In the genomic region with DNA sequence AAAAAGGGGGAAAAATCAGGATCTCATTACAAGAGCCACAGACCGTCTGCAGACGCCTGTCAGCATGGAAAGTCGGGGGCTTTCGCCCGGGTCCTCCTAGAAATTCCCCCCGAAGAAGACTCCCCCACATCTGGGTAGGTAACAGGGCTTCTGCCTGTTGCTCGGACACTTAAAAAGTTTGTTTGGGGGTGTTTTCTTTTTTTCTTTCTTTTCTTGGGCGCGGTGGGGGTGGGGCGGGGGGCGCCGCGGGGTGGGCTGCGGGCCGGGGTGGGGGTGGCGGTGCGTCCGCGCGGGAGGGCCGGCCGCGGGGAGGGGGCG, we compare ENCODE assay signal across 8 cellular contexts. TPM values are rescaled to one million over a fixed set of nuclear protein-coding genes. Genes with fewer than 3 reads are reported as not detected.
DNase-seq lines count a peak whose midpoint lies in the region; ATAC-seq and TF ChIP-seq lines count a peak whose summit lies in the region.

No MANE protein-coding gene starts in this region.

- H3K9me3 ChIP-seq in CD4-positive, alpha-beta memory T cell (ENCODE audit: control insufficient read depth in 1 of 2, low read length in 2 of 2), result no peaks in the 10 kb centered on the region
- no peaks in the 10 kb centered on the region for H3K9me3 ChIP-seq in iPS-18a (ENCODE audit: control insufficient read depth, low read depth, low read length)
- no peaks in the 10 kb centered on the region for H3K9me3 ChIP-seq in suprapubic skin

- POLR2A ChIA-PET in CD4-positive, alpha-beta memory T cell (lab: Charles Lee; ENCODE audit: partially characterized antibody), result interaction anchor here (1.1 to 6.6 kb wide), 8 partner anchors 8 to 322 kb away, joined by 3 to 233 read pairs (median 8); partner anchors contain the start of gene CDK17

- peaks cover 3 to 13% of the 10 kb centered on the region in 2 donors for H3K36me3 Mint-ChIP-seq in CD4-positive, alpha-beta memory T cell

- TF ChIP-seq POLR2A in suprapubic skin (IDR thresholded peaks at IDR 0.05), result no peak

- TF ChIP-seq CTCF in VCaP (conservative IDR thresholded peaks at IDR 0.05) (no peak), suprapubic skin (IDR thresholded peaks at IDR 0.05) (no peak)

- H3K4me1 Mint-ChIP-seq in CD4-positive, alpha-beta memory T cell, result peaks cover 38 to 65% (median 44%) of the 10 kb centered on the region in 4 donors

- no peaks in the 10 kb centered on the region for H3K27me3 Mint-ChIP-seq in CD4-positive, alpha-beta memory T cell

- peaks cover 45% of the 10 kb centered on the region for H3K4me1 ChIP-seq in CD4-positive, alpha-beta memory T cell (ENCODE audit: insufficient read depth, low read length)
- H3K4me1 ChIP-seq in iPS-18a (ENCODE audit: control insufficient read depth, low read depth, low read length), result peaks cover 5% of the 10 kb centered on the region
- H3K4me1 ChIP-seq in suprapubic skin, result peaks cover 37% of the 10 kb centered on the region

- in situ Hi-C loops in G401 (cut with HindIII; ENCODE audit: low sequenced_read_pairs), result no loop called here

- CTCF ChIA-PET in CD4-positive, alpha-beta memory T cell (lab: Charles Lee; ENCODE audit: partially characterized antibody), result interaction anchor here (13.9 kb wide), 1 partner anchor 18 kb away, joined by 149 read pairs; no protein-coding TSS in a partner anchor

- peak; percentile 9 for ATAC-seq in GM21825 (IDR thresholded peaks at IDR 0.05; ENCODE audit: unreplicated experiment)

- no peak for DNase-seq in CD4-positive, alpha-beta memory T cell
- no peak for DNase-seq in suprapubic skin (ENCODE audit: low spot score in 2 of 2)
- DNase-seq in G401 (ENCODE audit: low spot score), result no peak
- no peak for DNase-seq in dermis blood vessel endothelial cell
- no peak for DNase-seq in activated effector memory CD4-positive, alpha-beta T cell treated with anti-CD3 and anti-CD28 coated beads, Interleukin-2, amount 50 U/mL, for 16 hours

- peak overlapping the region; percentile 96 to 100 (median 98) for H3K27ac Mint-ChIP-seq in CD4-positive, alpha-beta memory T cell

- H3K27me3 ChIP-seq in CD4-positive, alpha-beta memory T cell (ENCODE audit: insufficient read depth, low read length), result no peaks in the 10 kb centered on the region
- H3K27me3 ChIP-seq in iPS-18a (ENCODE audit: control insufficient read depth, insufficient read depth, low read length), result peaks cover 29% of the 10 kb centered on the region
- H3K27me3 ChIP-seq in suprapubic skin, result no peaks in the 10 kb centered on the region

- under 1% methylated on average over 17 of the region's 24 CpGs for WGBS in suprapubic skin

- peak overlapping the region; percentile 95 to 100 (median 99) for H3K4me3 Mint-ChIP-seq in CD4-positive, alpha-beta memory T cell

- H3K36me3 ChIP-seq in CD4-positive, alpha-beta memory T cell (ENCODE audit: insufficient read depth, low read length), result no peaks in the 10 kb centered on the region
- H3K36me3 ChIP-seq in iPS-18a (ENCODE audit: control insufficient read depth, low read depth, low read length) (no peaks in the 10 kb centered on the region), suprapubic skin (no peaks in the 10 kb centered on the region)

- no peak overlapping the region for H3K9ac ChIP-seq in iPS-18a (ENCODE audit: low read length)

- peak overlapping the region; percentile 71 to 92 for H3K4me3 ChIP-seq in CD4-positive, alpha-beta memory T cell (ENCODE audit: low read length in 2 of 2)
- H3K4me3 ChIP-seq in iPS-18a (ENCODE audit: low read length) (peak overlapping the region; percentile 86), suprapubic skin (peak overlapping the region; percentile 92)

- no peak for TF ChIP-seq EP300 in suprapubic skin (IDR thresholded peaks at IDR 0.05)

- H3K27ac ChIP-seq in CD4-positive, alpha-beta memory T cell (ENCODE audit: low read depth, low read length), result peak overlapping the region; percentile 67
- H3K27ac ChIP-seq in VCaP (peak overlapping the region; percentile 85), iPS-18a (ENCODE audit: low read length) (no peak overlapping the region), suprapubic skin (peak overlapping the region; percentile 78)

- intact Hi-C loops in CD4-positive, alpha-beta memory T cell (cut with micrococcal nuclease), result loop anchor here (5.0 kb wide), 1 partner anchor 977 kb away; the partner anchor contains the start of genes FGD6 and VEZT

- H3K9me3 Mint-ChIP-seq in CD4-positive, alpha-beta memory T cell, result peaks cover 0 to 5% (median 0%) of the 10 kb centered on the region in 8 donors

RNA-seq across cellular contexts. Expression of gene ELK3, which starts 0.4 kb away (rescaled TPM):
- total RNA-seq in CD4-positive, alpha-beta memory T cell, result 10 to 100 TPM; 56.4 to 56.5 TPM
- polyA plus RNA-seq in CD4-positive, alpha-beta memory T cell, result 10 to 100 TPM; 20.8 to 56.5 TPM
- total RNA-seq in suprapubic skin, result 10 to 100 TPM in 3 of 4 donors, 1 to 10 TPM in 1; 10.0 to 13.5 (median 11.0) TPM
- 7.3 and 12.4 TPM in 2 replicates for total RNA-seq in G401 (2014; rRNA removed; shearing (Covaris generic))
- 45.6 and 95.3 TPM in 2 replicates for total RNA-seq in dermis blood vessel endothelial cell
